ENCODE assay signal across 1 cellular context in the genomic region with DNA sequence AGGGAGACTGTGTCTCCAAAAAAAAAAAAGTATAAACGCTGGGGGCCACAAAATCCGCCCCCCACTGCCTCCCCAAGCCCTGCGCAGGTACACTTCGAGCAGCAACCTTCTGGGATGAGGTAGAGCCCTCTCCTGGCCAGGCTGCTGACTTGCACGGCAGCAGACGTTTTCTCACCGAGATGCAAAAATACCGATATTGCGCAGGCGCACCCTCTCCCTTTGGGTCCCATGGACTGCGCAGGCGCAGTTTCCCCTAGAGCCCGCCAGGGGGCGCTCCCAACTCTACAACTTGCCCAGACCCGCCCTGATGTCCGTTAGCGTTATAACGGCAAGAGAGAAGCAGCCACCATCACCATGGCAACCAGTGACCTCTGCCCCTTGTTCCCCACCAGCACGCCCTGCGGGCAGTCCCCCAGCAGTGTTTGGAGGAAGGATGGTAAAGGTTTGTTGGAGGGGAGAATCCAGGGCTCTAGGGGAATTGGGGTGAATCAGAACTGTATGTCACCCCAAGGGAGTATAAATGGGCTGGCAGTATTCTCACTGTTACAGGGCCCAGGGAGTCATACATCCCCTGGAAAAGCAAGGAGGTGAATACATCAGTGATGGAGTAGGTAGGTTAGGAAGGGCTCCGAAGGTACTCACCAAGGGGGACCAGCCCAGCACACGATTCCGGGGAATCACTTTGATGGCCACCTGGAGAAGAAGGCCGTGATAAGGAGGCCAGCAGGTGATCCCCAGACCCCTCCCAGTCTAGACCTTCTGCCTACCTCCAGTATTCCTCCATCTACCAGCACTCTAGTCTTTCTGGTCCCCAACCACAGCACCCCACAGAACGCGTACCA.
TF ChIP-seq lines count a peak whose summit lies in the region.

No MANE protein-coding gene starts in this region.

TF ChIP-seq in IMR-90, 13 proteins besides CTCF, POLR2A, EP300 and RAD21:
- TF ChIP-seq MAZ (IDR thresholded peaks at IDR 0.05; ENCODE audit: borderline replicate concordance, low read depth, low read length) (no peak), MAFK (IDR thresholded peaks at IDR 0.05; ENCODE audit: low read depth, low read length) (no peak), SMC3 (IDR thresholded peaks at IDR 0.05; ENCODE audit: low read depth, low read length) (peak; percentile 43)
